ENCODE assay signal across 22 cellular contexts in genomic region chr19:4350111-4350510, GRCh38. TPM values are rescaled to one million over a fixed set of nuclear protein-coding genes. Genes with fewer than 3 reads are reported as not detected.
DNase-seq lines count a peak whose midpoint lies in the region; ATAC-seq and TF ChIP-seq lines count a peak whose summit lies in the region.
"Had no signal": no experiment of that assay in that cellular context is flagged by ENCODE, and none has a peak within 500 bp of the region (broad histone marks: within the 10 kb centered on the region; RNA-seq: fewer than 3 reads in every experiment).

No MANE protein-coding gene starts in this region.

- peaks cover 3% of the 10 kb centered on the region for H3K36me3 Mint-ChIP-seq in activated naive CD4-positive, alpha-beta T cell treated with anti-CD3 and anti-CD28 coated beads, Interleukin-2, amount 50 U/mL, for 24 hours
- H3K36me3 Mint-ChIP-seq in H9 (ENCODE audit: insufficient read depth in 1 of 3, low read depth in 3 of 3): peaks cover 17 to 63% (median 63%) of the 10 kb centered on the region in 3 experiments

- H4K5ac ChIP-seq in H9 (ENCODE audit: insufficient read length, low read depth, low read length): no peak overlapping the region

- no peak overlapping the region for H3K4me3 Mint-ChIP-seq in activated naive CD4-positive, alpha-beta T cell treated with anti-CD3 and anti-CD28 coated beads, Interleukin-2, amount 50 U/mL, for 24 hours
- H3K4me3 Mint-ChIP-seq in H9: no peak overlapping the region
- H3K4me3 Mint-ChIP-seq: CD4-positive, alpha-beta T cell had no signal

- no CpG with 5 or more reads among the region's 8 CpGs for WGBS in H9 (ENCODE audit: extremely low coverage, insufficient read length, low lambda C conversion rate)

- H3K27me3 ChIP-seq in H9 (ENCODE audit: insufficient read depth, low read length): no peaks in the 10 kb centered on the region
- H3K27me3 ChIP-seq: BLaER1, MG63, SJSA1 had no signal

- H3K56ac ChIP-seq in H9 (ENCODE audit: insufficient read length, low read depth, low read length): no peak overlapping the region

- H3K4ac ChIP-seq in H9 (ENCODE audit: low read depth, low read length): no peak overlapping the region

- H3T11ph ChIP-seq in H9 (ENCODE audit: low read length): no peak overlapping the region

- H3K9ac ChIP-seq in H9 (ENCODE audit: extremely low read depth, insufficient read length, low read length): no peak overlapping the region
- H3K9ac ChIP-seq: BLaER1, GM23248 had no signal

- no peaks in the 10 kb centered on the region for H3K79me1 ChIP-seq in H9 (ENCODE audit: insufficient read depth, low read depth, low read length, poor library complexity, severe bottlenecking)

- H2AFZ ChIP-seq in H9 (ENCODE audit: low read length): no peak overlapping the region
- H2AFZ ChIP-seq: GM23248 had no signal

- no peaks in the 10 kb centered on the region for H3K9me3 ChIP-seq in H9 (ENCODE audit: control insufficient read depth, low read depth, low read length)
- H3K9me3 ChIP-seq: BLaER1, MG63, SJSA1 had no signal

- no peak overlapping the region for H2BK12ac ChIP-seq in H9 (ENCODE audit: insufficient read length, low read depth, low read length)

- H3K4me1 ChIP-seq in H9 (ENCODE audit: insufficient read depth, low read length): no peaks in the 10 kb centered on the region
- H3K4me1 ChIP-seq: BLaER1, SJSA1 had no signal

- H3K14ac ChIP-seq in H9 (ENCODE audit: insufficient read depth, low read length): no peak overlapping the region

- no peak overlapping the region for H2BK15ac ChIP-seq in H9 (ENCODE audit: low read depth, low read length)

- H4K8ac ChIP-seq in H9 (replicated peaks; ENCODE audit: insufficient read length, low read depth, low read length): no peak overlapping the region

- no peak overlapping the region for H3K23ac ChIP-seq in H9 (ENCODE audit: insufficient read length, low read depth, low read length)

- no peaks in the 10 kb centered on the region for H3K9me3 Mint-ChIP-seq in activated naive CD4-positive, alpha-beta T cell treated with anti-CD3 and anti-CD28 coated beads, Interleukin-2, amount 50 U/mL, for 24 hours
- no peaks in the 10 kb centered on the region; a peak in 1 of 5 replicates for H3K9me3 Mint-ChIP-seq in H9
- H3K9me3 Mint-ChIP-seq: CD4-positive, alpha-beta T cell had no signal

- TF ChIP-seq CTCF in H9 (conservative IDR thresholded peaks at IDR 0.05): no peak

- no peaks in the 10 kb centered on the region for H3K27me3 Mint-ChIP-seq in activated naive CD4-positive, alpha-beta T cell treated with anti-CD3 and anti-CD28 coated beads, Interleukin-2, amount 50 U/mL, for 24 hours
- no peaks in the 10 kb centered on the region for H3K27me3 Mint-ChIP-seq in H9 (ENCODE audit: low read depth)
- H3K27me3 Mint-ChIP-seq: CD4-positive, alpha-beta T cell had no signal

- H3K4me2 ChIP-seq in H9 (ENCODE audit: insufficient read depth, insufficient read length, low read length): no peak overlapping the region
- H3K4me2 ChIP-seq: BLaER1 had no signal

- no peak overlapping the region for H2BK20ac ChIP-seq in H9 (ENCODE audit: low read depth, low read length, poor library complexity, severe bottlenecking)

- H3K18ac ChIP-seq in H9 (ENCODE audit: insufficient read length, low read depth, low read length): no peak overlapping the region

- H4K91ac ChIP-seq in H9 (ENCODE audit: insufficient read length, low read depth, low read length): no peak overlapping the region

- H3K27ac ChIP-seq in H9 (ENCODE audit: insufficient read length, low read depth, low read length): no peak overlapping the region
- H3K27ac ChIP-seq: BLaER1, GM23248, SJSA1 had no signal

- no peak overlapping the region for H2BK120ac ChIP-seq in H9 (ENCODE audit: low read depth, low read length, poor library complexity, severe bottlenecking)

- no peaks in the 10 kb centered on the region for H3K79me2 ChIP-seq in H9 (ENCODE audit: insufficient read depth, low read length)

- no peaks in the 10 kb centered on the region for H3K23me2 ChIP-seq in H9 (ENCODE audit: insufficient read length, low read depth, low read length, poor library complexity, severe bottlenecking)

- no peak overlapping the region for H2AK5ac ChIP-seq in H9 (ENCODE audit: insufficient read length, low read length)

- ATAC-seq in GM21717 (IDR thresholded peaks at IDR 0.05; ENCODE audit: unreplicated experiment) (no peak), HG03571 (IDR thresholded peaks at IDR 0.05; ENCODE audit: unreplicated experiment) (no peak)
- ATAC-seq: Right ventricle myocardium inferior had no signal

- H3K27ac Mint-ChIP-seq in activated naive CD4-positive, alpha-beta T cell treated with anti-CD3 and anti-CD28 coated beads, Interleukin-2, amount 50 U/mL, for 24 hours: peak overlapping the region; percentile 23
- H3K27ac Mint-ChIP-seq in H9: peak overlapping the region; percentile 8 to 79 (median 65); a peak in 3 of 7 replicates
- H3K27ac Mint-ChIP-seq: CD4-positive, alpha-beta T cell had no signal

- peaks cover 10% of the 10 kb centered on the region for H3K4me1 Mint-ChIP-seq in activated naive CD4-positive, alpha-beta T cell treated with anti-CD3 and anti-CD28 coated beads, Interleukin-2, amount 50 U/mL, for 24 hours
- H3K4me1 Mint-ChIP-seq in H9: peaks cover 0 to 2% of the 10 kb centered on the region in 2 experiments; a peak in 1 of 4 replicates

- no peak overlapping the region for H2BK5ac ChIP-seq in H9 (ENCODE audit: insufficient read length, low read length)

- no peaks in the 10 kb centered on the region for H4K20me1 ChIP-seq in H9 (ENCODE audit: control insufficient read depth, insufficient read depth, insufficient read length)
- H4K20me1 ChIP-seq: BLaER1 had no signal

- DNase-seq in activated naive CD4-positive, alpha-beta T cell treated with Interleukin-2 at 50 U/mL for 16 hours: no peak
- DNase-seq in H9 (no peak), iPS-NIHi11 (ENCODE audit: low spot score) (peak; percentile 3), NCI-H1436 (lab: John Stamatoyannopoulos, UW) (no peak)
- DNase-seq: CD4-positive, alpha-beta T cell; DMS153; GM23248; Kasumi-1; MG63; NCI-H1417; NCI-H187; NCI-H446; NCI-H526 treated with DMSO at 0.1 percent for 48 hours; OCI-M1 had no signal

RNA-seq across cellular contexts. Expression of gene MPND, which starts 6.7 kb away (rescaled TPM):
- total RNA-seq in H9 (2021): 37.0 and 38.2 TPM in 2 replicates

RNA-seq across cellular contexts. Expression of gene STAP2, which starts 11.5 kb away (rescaled TPM):
- total RNA-seq in H9 (2021): 19.0 and 20.2 TPM in 2 replicates

RNA-seq across cellular contexts. Expression of gene FSD1, which starts 45.7 kb away (rescaled TPM):
- total RNA-seq in H9 (2021): 53.6 and 53.9 TPM in 2 replicates
- total RNA-seq: Right ventricle myocardium inferior had no signal

RNA-seq across cellular contexts. Expression of gene TMIGD2, which starts 47.9 kb away (rescaled TPM):
- total RNA-seq in H9 (2021): 0.26 TPM in 1 of 2 replicates, not detected in the other
- total RNA-seq: A673, G401, GM23248, Right ventricle myocardium inferior, SJSA1 had no signal

RNA-seq across cellular contexts. Expression of gene SH3GL1, which starts 50.2 kb away (rescaled TPM):
- total RNA-seq in H9 (2021): 85.5 TPM in 2 replicates
